Comparison of ENCODE assay signal across 2 cellular contexts in genomic region chr21:37106998-37107397, GRCh38.
TF ChIP-seq lines count a peak whose summit lies in the region.

No MANE protein-coding gene starts in this region.

TF ChIP-seq in A549, 52 proteins besides CTCF, POLR2A, EP300 and RAD21:
- TF ChIP-seq MAFK (IDR thresholded peaks at IDR 0.05; ENCODE audit: partially characterized antibody) (peak; percentile 34), BCL3 (IDR thresholded peaks at IDR 0.05) (no peak)

TF ChIP-seq in K562, 482 proteins besides CTCF, POLR2A, EP300 and RAD21 (continued from another document):
- TF ChIP-seq NFATC3 (IDR thresholded peaks at IDR 0.05) (no peak), C11orf30 (IDR thresholded peaks at IDR 0.05; ENCODE audit: low read depth) (peak; percentile 70), MAFG (tag; conservative IDR thresholded peaks at IDR 0.05) (peak; percentile 47; the same call in 1 of the 2 replicates), EHMT2 (IDR thresholded peaks at IDR 0.05) (no peak), ZNF316 (IDR thresholded peaks at IDR 0.05) (peak; percentile 90), ZBTB8A (IDR thresholded peaks at IDR 0.05; ENCODE audit: partially characterized antibody) (no peak)
